Comparison of ENCODE assay signal across 9 cellular contexts in the genomic region with DNA sequence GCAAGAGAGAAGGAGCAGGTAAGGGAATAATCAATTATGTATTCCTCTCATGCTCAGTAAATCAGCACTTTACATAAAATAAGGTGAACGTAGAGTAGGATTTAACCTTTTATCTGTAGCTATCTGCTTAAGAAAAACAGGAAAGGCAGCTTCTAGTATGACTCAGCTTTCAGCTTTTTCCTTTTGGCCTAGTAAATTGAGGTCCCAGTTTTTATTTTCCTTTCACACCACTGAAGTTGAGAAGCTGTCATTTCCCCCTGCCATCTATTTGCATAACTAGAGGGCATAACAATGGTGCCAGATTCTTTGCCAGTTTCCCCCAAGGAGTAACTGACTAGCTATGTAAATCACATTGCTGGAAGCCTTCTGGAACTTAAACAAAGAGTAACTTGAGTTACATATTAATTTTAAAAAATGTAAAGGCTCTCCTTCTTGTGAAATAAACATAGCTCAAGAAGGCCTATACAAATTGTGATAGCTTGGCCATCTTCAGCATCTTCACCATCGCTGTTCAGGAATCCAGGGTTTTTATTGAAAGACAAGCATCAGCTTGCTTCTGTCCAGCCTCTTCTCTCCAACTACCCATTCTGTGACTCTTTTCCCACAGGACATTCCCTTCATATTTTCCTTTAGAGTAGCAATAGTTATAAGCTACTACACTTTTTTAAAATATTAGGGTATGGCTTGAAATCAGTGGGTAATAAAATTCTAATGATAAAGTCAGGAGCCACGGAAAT.
DNase-seq lines count a peak whose midpoint lies in the region; ATAC-seq and FAIRE-seq lines count a peak whose summit lies in the region.
"Had no signal": no experiment of that assay in that cellular context is flagged by ENCODE, and none has a peak within 500 bp of the region (broad histone marks: within the 10 kb centered on the region; RNA-seq: fewer than 3 reads in every experiment).

No MANE protein-coding gene starts in this region.

- peaks cover 55% of the 10 kb centered on the region for H3K4me1 Mint-ChIP-seq in stimulated activated memory B cell treated with anti-CD40 and anti-IgM and Interleukin-4, amounts not matched to agents 10 μg/mL and 1 μg/mL and 100 μg/mL, for 72 hours

- H3K4me3 Mint-ChIP-seq in stimulated activated memory B cell treated with anti-CD40 and anti-IgM and Interleukin-4, amounts not matched to agents 10 μg/mL and 1 μg/mL and 100 μg/mL, for 72 hours, result no peak overlapping the region

- no peaks in the 10 kb centered on the region for H3K27me3 Mint-ChIP-seq in stimulated activated memory B cell treated with anti-CD40 and anti-IgM and Interleukin-4, amounts not matched to agents 10 μg/mL and 1 μg/mL and 100 μg/mL, for 72 hours

- ATAC-seq in GM21423 (IDR thresholded peaks at IDR 0.05; ENCODE audit: unreplicated experiment), result peak; percentile 61
- no peak for ATAC-seq in stimulated activated memory B cell treated with anti-CD40 and anti-IgM and Interleukin-4, amounts not matched to agents 10 μg/mL and 1 μg/mL and 100 μg/mL, for 72 hours
- ATAC-seq: left cardiac atrium had no signal

- peak overlapping the region; percentile 66 for H3K27ac Mint-ChIP-seq in stimulated activated memory B cell treated with anti-CD40 and anti-IgM and Interleukin-4, amounts not matched to agents 10 μg/mL and 1 μg/mL and 100 μg/mL, for 72 hours

- DNase-seq in Kasumi-1 (lab: John Stamatoyannopoulos, UW) (peak; percentile 18 to 32), epithelial cell of prostate (ENCODE audit: low read depth, low spot score) (peak; percentile 51), AG20443 (ENCODE audit: low spot score) (no peak), urothelium cell line (ENCODE audit: low spot score) (no peak), dedifferentiated amniotic fluid mesenchymal stem cell (ENCODE audit: extremely low spot score) (no peak), SIG-M5 (lab: John Stamatoyannopoulos, UW) (no peak)
- DNase-seq: left cardiac atrium had no signal

- peak overlapping the region; percentile 97 for H3K27ac ChIP-seq in epithelial cell of prostate

- no peak for FAIRE-seq in urothelium cell line (lab: Jason Lieb, UNC)

- H3K9me3 Mint-ChIP-seq in stimulated activated memory B cell treated with anti-CD40 and anti-IgM and Interleukin-4, amounts not matched to agents 10 μg/mL and 1 μg/mL and 100 μg/mL, for 72 hours, result no peaks in the 10 kb centered on the region

- H3K36me3 Mint-ChIP-seq in stimulated activated memory B cell treated with anti-CD40 and anti-IgM and Interleukin-4, amounts not matched to agents 10 μg/mL and 1 μg/mL and 100 μg/mL, for 72 hours, result peaks cover 25% of the 10 kb centered on the region

Comparison
In these comparisons a context has a peak if more than half of its experiments do, and no peak if none do; other contexts are left out.
1. DNase-seq: peak in Kasumi-1 (2 of 2) and epithelial cell of prostate (single experiment); none in AG20443 (single experiment), urothelium cell line (single experiment), dedifferentiated amniotic fluid mesenchymal stem cell (single experiment) and SIG-M5 (single experiment).